14 cellular contexts compared by ENCODE assay signal in the genomic region with DNA sequence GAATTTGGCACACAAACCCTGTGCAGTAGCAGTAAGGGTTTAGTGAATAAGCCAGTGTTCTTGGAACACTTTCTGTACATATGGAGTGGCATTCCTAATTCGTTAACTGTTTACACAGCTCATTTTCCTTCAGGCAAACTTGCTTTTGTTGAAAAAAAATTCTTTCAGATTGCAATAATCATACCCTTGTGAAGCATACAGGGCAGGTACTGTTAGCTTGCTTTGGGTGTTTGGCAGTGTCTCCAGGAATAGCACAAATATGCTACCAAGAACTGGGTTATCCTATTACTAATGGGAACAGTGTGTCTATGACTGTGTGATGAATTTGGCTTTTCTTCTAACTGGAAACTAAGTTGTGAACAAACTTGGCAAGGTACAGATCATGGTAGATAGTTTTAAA. TPM values are rescaled to one million over a fixed set of nuclear protein-coding genes. Genes with fewer than 3 reads are reported as not detected.
DNase-seq lines count a peak whose midpoint lies in the region; ATAC-seq, FAIRE-seq and TF ChIP-seq lines count a peak whose summit lies in the region.
"Had no signal": no experiment of that assay in that cellular context is flagged by ENCODE, and none has a peak within 500 bp of the region (broad histone marks: within the 10 kb centered on the region; RNA-seq: fewer than 3 reads in every experiment).

No MANE protein-coding gene starts in this region.

- no peak for ATAC-seq in HG03457 (IDR thresholded peaks at IDR 0.05; ENCODE audit: unreplicated experiment)

- DNase-seq in activated naive CD8-positive, alpha-beta T cell treated with anti-CD3 and anti-CD28 coated beads for 36 hours: no peak
- DNase-seq in bronchial epithelial cell (ENCODE audit: low read depth) (peak; percentile 58), immature natural killer cell (no peak), HAP-1 (ENCODE audit: low spot score in 2 of 2) (no peak), amygdala (lab: John Stamatoyannopoulos, UW) (no peak), NCI-H226 (no peak)
- DNase-seq: activated T-cell treated with anti-CD3 and anti-CD28 coated beads, Interleukin-2, amount 50 U/mL, for 1 hour; dermis blood vessel endothelial cell; KBM-7; NCI-H2107; OCI-M1 had no signal

- no peaks in the 10 kb centered on the region for H3K4me1 ChIP-seq in HAP-1

- peaks cover 57% of the 10 kb centered on the region for H3K4me1 Mint-ChIP-seq in activated naive CD8-positive, alpha-beta T cell (ENCODE audit: low read depth)
- H3K4me1 Mint-ChIP-seq in activated naive CD8-positive, alpha-beta T cell treated with anti-CD3 and anti-CD28 coated beads for 36 hours: peaks cover 14% of the 10 kb centered on the region
- peaks cover 43 to 69% of the 10 kb centered on the region in 2 donors for H3K4me1 Mint-ChIP-seq in immature natural killer cell

- H3K9me3 ChIP-seq in HAP-1: no peaks in the 10 kb centered on the region

- no peak for FAIRE-seq in bronchial epithelial cell (lab: Jason Lieb, UNC)

- H3K27me3 ChIP-seq in bronchial epithelial cell (ENCODE audit: control insufficient read depth, insufficient read depth, low read length) (no peaks in the 10 kb centered on the region), HAP-1 (ENCODE audit: low read depth) (no peaks in the 10 kb centered on the region)

- H3K27me3 Mint-ChIP-seq in activated naive CD8-positive, alpha-beta T cell: no peaks in the 10 kb centered on the region
- no peaks in the 10 kb centered on the region for H3K27me3 Mint-ChIP-seq in activated naive CD8-positive, alpha-beta T cell treated with anti-CD3 and anti-CD28 coated beads for 36 hours
- peaks cover 0 to 3% (median 2%) of the 10 kb centered on the region in 3 donors for H3K27me3 Mint-ChIP-seq in immature natural killer cell (ENCODE audit: low read depth in 3 of 3)

- in situ Hi-C loops in HAP-1 (cut with MboI; ENCODE audit: low sequenced_read_pairs): no loop called here

- no peak overlapping the region for H3K4me3 Mint-ChIP-seq in activated naive CD8-positive, alpha-beta T cell
- H3K4me3 Mint-ChIP-seq in activated naive CD8-positive, alpha-beta T cell treated with anti-CD3 and anti-CD28 coated beads for 36 hours: no peak overlapping the region
- H3K4me3 Mint-ChIP-seq in immature natural killer cell: peak overlapping the region in 3 of 5 donors; percentile 4 to 18 (median 6)

- H3K27ac Mint-ChIP-seq in activated naive CD8-positive, alpha-beta T cell: peak overlapping the region; percentile 13
- H3K27ac Mint-ChIP-seq in activated naive CD8-positive, alpha-beta T cell treated with anti-CD3 and anti-CD28 coated beads for 36 hours: no peak overlapping the region
- peak overlapping the region; percentile 43 to 90 (median 75) for H3K27ac Mint-ChIP-seq in immature natural killer cell

- TF ChIP-seq CTCF in bronchial epithelial cell (IDR thresholded peaks at IDR 0.05; ENCODE audit: insufficient read depth, low read length, severe bottlenecking): no peak

- H3K9me3 Mint-ChIP-seq in activated naive CD8-positive, alpha-beta T cell (ENCODE audit: low read depth): no peaks in the 10 kb centered on the region
- peaks cover 7% of the 10 kb centered on the region for H3K9me3 Mint-ChIP-seq in activated naive CD8-positive, alpha-beta T cell treated with anti-CD3 and anti-CD28 coated beads for 36 hours
- no peaks in the 10 kb centered on the region for H3K9me3 Mint-ChIP-seq in immature natural killer cell

- H3K4me3 ChIP-seq in bronchial epithelial cell (ENCODE audit: low read depth, low read length) (no peak overlapping the region), HAP-1 (no peak overlapping the region)
- H3K4me3 ChIP-seq: skin epidermis had no signal

- peaks cover 26% of the 10 kb centered on the region for H3K36me3 Mint-ChIP-seq in activated naive CD8-positive, alpha-beta T cell
- H3K36me3 Mint-ChIP-seq in activated naive CD8-positive, alpha-beta T cell treated with anti-CD3 and anti-CD28 coated beads for 36 hours: peaks cover 36% of the 10 kb centered on the region
- peaks cover 0 to 5% (median 5%) of the 10 kb centered on the region in 3 donors for H3K36me3 Mint-ChIP-seq in immature natural killer cell

- H3K36me3 ChIP-seq in bronchial epithelial cell (ENCODE audit: control insufficient read depth, insufficient read depth, low read length) (peaks cover 9% of the 10 kb centered on the region), HAP-1 (replicated peaks) (peaks cover 9% of the 10 kb centered on the region)

RNA-seq across cellular contexts. Expression of a gene that starts 33.4 kb away (rescaled TPM):
- 10 to 100 TPM; 70.0 to 71.5 TPM for total RNA-seq in activated naive CD8-positive, alpha-beta T cell treated with anti-CD3 and anti-CD28 coated beads for 36 hours
- total RNA-seq in bronchial epithelial cell: 114 and 127 TPM in 2 replicates
- polyA plus RNA-seq in immature natural killer cell: 100 to 1,000 TPM; 132 to 263 (median 151) TPM

Comparison
In these comparisons a context has a peak if more than half of its experiments do, and no peak if none do; other contexts are left out.
1. H3K4me3 Mint-ChIP-seq: peak in immature natural killer cell (3 of 5); none in activated naive CD8-positive, alpha-beta T cell (single experiment) and activated naive CD8-positive, alpha-beta T cell treated with anti-CD3 and anti-CD28 coated beads for 36 hours (single experiment).